8 cellular contexts compared by ENCODE assay signal in the genomic region with DNA sequence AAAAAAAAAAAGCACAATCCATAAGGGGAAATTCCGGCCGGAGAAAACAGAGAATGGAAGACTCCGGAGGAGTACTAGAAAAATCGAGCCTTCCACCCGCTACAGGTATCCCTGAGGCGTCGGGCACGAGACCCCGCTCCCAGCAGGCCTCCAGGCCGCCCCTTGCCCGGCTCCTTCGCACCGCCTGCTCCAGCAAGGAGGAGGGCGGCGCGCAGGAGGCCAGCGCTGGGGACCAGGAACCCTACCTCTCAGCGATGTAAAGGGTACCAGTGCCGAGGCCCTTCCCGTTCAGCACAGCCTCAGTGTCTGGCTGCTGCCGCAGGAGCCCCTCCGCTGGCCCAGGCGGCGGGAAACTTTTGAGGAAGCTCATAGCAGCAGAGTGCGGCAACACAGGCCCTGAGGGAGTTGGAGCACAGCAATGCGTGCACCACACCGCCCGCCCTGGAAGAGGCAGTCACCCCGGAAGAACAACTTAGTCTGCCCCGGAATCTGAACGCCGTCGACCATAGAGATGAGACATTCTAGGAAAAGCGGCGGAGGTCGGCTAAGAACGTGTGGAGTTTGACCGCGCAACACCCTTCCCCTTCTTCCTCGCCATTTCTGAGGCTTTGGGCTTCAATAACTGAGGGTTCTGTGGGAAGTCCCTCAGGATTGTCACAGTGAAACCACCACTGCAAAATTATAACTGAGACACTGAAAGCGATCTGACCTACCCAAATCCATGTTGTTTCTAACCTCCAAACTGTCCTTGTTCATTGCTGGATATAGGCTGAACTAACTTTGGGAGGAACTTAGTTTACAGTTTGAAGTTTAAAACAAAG. TPM values are rescaled to one million over a fixed set of nuclear protein-coding genes. Genes with fewer than 3 reads are reported as not detected.
DNase-seq lines count a peak whose midpoint lies in the region; ATAC-seq and TF ChIP-seq lines count a peak whose summit lies in the region.

A gene with protein sequence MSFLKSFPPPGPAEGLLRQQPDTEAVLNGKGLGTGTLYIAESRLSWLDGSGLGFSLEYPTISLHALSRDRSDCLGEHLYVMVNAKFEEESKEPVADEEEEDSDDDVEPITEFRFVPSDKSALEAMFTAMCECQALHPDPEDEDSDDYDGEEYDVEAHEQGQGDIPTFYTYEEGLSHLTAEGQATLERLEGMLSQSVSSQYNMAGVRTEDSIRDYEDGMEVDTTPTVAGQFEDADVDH (minus strand): TSS at position 450 of the 821 bp plus-strand sequence. CDS start 80 bp downstream, at position 370.

- peak within 1 kb of the TSS; percentile 88 for H3K4me2 ChIP-seq in BLaER1

- peak in 1 of 2 donors; percentile 48 for TF ChIP-seq RAD21 in liver (IDR thresholded peaks at IDR 0.05)

- H3K4me3 ChIP-seq in BLaER1 (peak within 1 kb of the TSS; percentile 96), liver (ENCODE audit: low read depth in 1 of 3, low read length in 3 of 3) (peak within 1 kb of the TSS; percentile 67 to 99 (median 85))

- DNase-seq in NCI-H69 (lab: John Stamatoyannopoulos, UW) = peak; percentile 98
- DNase-seq in activated CD4-positive, alpha-beta T cell treated with anti-CD3 and anti-CD28 coated beads, Interleukin-2, amount 50 U/mL, for 4 hours = peak; percentile 71
- DNase-seq in dermis microvascular lymphatic vessel endothelial cell (ENCODE audit: low read depth in 2 of 2) = peak; percentile 61 to 89
- peak; percentile 85 for DNase-seq in stimulated activated CD4-positive, alpha-beta T cell treated with anti-CD3 and anti-CD28 coated beads, Interleukin-4, amount 100 ng/mL, for 24 hours

- H3K9me3 ChIP-seq in BLaER1 (peaks cover 28% of the 10 kb centered on the region), liver (ENCODE audit: control insufficient read depth in 4 of 4, low read length in 3 of 4) (no peaks in the 10 kb centered on the region)

- H3K9ac ChIP-seq in BLaER1 (peak within 1 kb of the TSS; percentile 94), liver (ENCODE audit: low read depth in 1 of 2, low read length in 2 of 2) (peak within 1 kb of the TSS; percentile 39 to 95)

- peaks cover 25% of the 10 kb centered on the region for H3K4me1 ChIP-seq in BLaER1
- peaks cover 1 to 36% (median 20%) of the 10 kb centered on the region in 4 donors for H3K4me1 ChIP-seq in liver (ENCODE audit: control insufficient read depth in 4 of 4, insufficient read depth in 4 of 4, low read length in 3 of 4)

- H3K27ac ChIP-seq in BLaER1 (peak within 1 kb of the TSS; percentile 95), liver (ENCODE audit: low read depth in 1 of 2, low read length in 2 of 2) (peak within 1 kb of the TSS; percentile 82 to 85)

- H3K27me3 ChIP-seq in BLaER1 (no peaks in the 10 kb centered on the region), liver (ENCODE audit: control insufficient read depth in 4 of 4, insufficient read depth in 4 of 4, low read length in 3 of 4) (no peaks in the 10 kb centered on the region)

- H3K36me3 ChIP-seq in BLaER1 (peaks cover 25% of the 10 kb centered on the region), liver (ENCODE audit: control insufficient read depth in 4 of 4, insufficient read depth in 3 of 4, low read depth in 1 of 4, low read length in 3 of 4) (peaks cover 0 to 3% (median 0%) of the 10 kb centered on the region in 4 donors)

- under 1% methylated on average over 41 of the region's 41 CpGs for WGBS in liver

- peak; percentile 94 for ATAC-seq in GM19324 (IDR thresholded peaks at IDR 0.05; ENCODE audit: low FRiP score, unreplicated experiment)
- peak; percentile 89 for ATAC-seq in HG03520 (IDR thresholded peaks at IDR 0.05; ENCODE audit: unreplicated experiment)

- H4K20me1 ChIP-seq in BLaER1 = no peaks in the 10 kb centered on the region

- TF ChIP-seq CTCF in liver (IDR thresholded peaks at IDR 0.05; ENCODE audit: low read depth, low read length, missing input control) = no peak

TF ChIP-seq in liver, 16 proteins besides CTCF, POLR2A, EP300 and RAD21:
- no peak for TF ChIP-seq JUND (IDR thresholded peaks at IDR 0.05)
- TF ChIP-seq RXRA (IDR thresholded peaks at IDR 0.05) = peak; percentile 50 to 82
- TF ChIP-seq HNF4G (IDR thresholded peaks at IDR 0.05) = peak; percentile 38
- TF ChIP-seq TAF1 (conservative IDR thresholded peaks at IDR 0.05) = peak; percentile 95
- TF ChIP-seq YY1 (IDR thresholded peaks at IDR 0.05) = peak; percentile 93
- peak; percentile 44 for TF ChIP-seq SP1 (IDR thresholded peaks at IDR 0.05)
- no peak for TF ChIP-seq FOXA1 (IDR thresholded peaks at IDR 0.05)
- TF ChIP-seq, protein P1, sequence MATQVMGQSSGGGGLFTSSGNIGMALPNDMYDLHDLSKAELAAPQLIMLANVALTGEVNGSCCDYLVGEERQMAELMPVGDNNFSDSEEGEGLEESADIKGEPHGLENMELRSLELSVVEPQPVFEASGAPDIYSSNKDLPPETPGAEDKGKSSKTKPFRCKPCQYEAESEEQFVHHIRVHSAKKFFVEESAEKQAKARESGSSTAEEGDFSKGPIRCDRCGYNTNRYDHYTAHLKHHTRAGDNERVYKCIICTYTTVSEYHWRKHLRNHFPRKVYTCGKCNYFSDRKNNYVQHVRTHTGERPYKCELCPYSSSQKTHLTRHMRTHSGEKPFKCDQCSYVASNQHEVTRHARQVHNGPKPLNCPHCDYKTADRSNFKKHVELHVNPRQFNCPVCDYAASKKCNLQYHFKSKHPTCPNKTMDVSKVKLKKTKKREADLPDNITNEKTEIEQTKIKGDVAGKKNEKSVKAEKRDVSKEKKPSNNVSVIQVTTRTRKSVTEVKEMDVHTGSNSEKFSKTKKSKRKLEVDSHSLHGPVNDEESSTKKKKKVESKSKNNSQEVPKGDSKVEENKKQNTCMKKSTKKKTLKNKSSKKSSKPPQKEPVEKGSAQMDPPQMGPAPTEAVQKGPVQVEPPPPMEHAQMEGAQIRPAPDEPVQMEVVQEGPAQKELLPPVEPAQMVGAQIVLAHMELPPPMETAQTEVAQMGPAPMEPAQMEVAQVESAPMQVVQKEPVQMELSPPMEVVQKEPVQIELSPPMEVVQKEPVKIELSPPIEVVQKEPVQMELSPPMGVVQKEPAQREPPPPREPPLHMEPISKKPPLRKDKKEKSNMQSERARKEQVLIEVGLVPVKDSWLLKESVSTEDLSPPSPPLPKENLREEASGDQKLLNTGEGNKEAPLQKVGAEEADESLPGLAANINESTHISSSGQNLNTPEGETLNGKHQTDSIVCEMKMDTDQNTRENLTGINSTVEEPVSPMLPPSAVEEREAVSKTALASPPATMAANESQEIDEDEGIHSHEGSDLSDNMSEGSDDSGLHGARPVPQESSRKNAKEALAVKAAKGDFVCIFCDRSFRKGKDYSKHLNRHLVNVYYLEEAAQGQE (IDR thresholded peaks at IDR 0.05) = peak; percentile 77
- peak; percentile 40 to 78 for TF ChIP-seq HNF4A (conservative IDR thresholded peaks at IDR 0.05)
- TF ChIP-seq FOXA2 (IDR thresholded peaks at IDR 0.05) = no peak
- TF ChIP-seq, protein P2, sequence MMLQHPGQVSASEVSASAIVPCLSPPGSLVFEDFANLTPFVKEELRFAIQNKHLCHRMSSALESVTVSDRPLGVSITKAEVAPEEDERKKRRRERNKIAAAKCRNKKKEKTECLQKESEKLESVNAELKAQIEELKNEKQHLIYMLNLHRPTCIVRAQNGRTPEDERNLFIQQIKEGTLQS (IDR thresholded peaks at IDR 0.05) = peak; percentile 11
- TF ChIP-seq, protein P3, sequence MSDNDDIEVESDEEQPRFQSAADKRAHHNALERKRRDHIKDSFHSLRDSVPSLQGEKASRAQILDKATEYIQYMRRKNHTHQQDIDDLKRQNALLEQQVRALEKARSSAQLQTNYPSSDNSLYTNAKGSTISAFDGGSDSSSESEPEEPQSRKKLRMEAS (IDR thresholded peaks at IDR 0.05) = peak; percentile 36
- TF ChIP-seq NR2F2 (IDR thresholded peaks at IDR 0.05) = peak; percentile 37
- peak; percentile 82 to 97 for TF ChIP-seq GABPA (IDR thresholded peaks at IDR 0.05 in 1 of 2, conservative IDR thresholded peaks at IDR 0.05 in 1 of 2)
- TF ChIP-seq, protein P4, sequence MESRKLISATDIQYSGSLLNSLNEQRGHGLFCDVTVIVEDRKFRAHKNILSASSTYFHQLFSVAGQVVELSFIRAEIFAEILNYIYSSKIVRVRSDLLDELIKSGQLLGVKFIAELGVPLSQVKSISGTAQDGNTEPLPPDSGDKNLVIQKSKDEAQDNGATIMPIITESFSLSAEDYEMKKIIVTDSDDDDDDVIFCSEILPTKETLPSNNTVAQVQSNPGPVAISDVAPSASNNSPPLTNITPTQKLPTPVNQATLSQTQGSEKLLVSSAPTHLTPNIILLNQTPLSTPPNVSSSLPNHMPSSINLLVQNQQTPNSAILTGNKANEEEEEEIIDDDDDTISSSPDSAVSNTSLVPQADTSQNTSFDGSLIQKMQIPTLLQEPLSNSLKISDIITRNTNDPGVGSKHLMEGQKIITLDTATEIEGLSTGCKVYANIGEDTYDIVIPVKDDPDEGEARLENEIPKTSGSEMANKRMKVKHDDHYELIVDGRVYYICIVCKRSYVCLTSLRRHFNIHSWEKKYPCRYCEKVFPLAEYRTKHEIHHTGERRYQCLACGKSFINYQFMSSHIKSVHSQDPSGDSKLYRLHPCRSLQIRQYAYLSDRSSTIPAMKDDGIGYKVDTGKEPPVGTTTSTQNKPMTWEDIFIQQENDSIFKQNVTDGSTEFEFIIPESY (IDR thresholded peaks at IDR 0.05) = no peak
- TF ChIP-seq EGR1 (IDR thresholded peaks at IDR 0.05; ENCODE audit: low read depth in 2 of 2) = no peak
TF ChIP-seq in liver: peak in this region for 11.

RNA-seq across cellular contexts. Expression of the gene that starts here (rescaled TPM):
- total RNA-seq in dermis microvascular lymphatic vessel endothelial cell = 110 and 117 TPM in 2 replicates
- 10 to 100 TPM; 53.5 to 92.8 TPM for total RNA-seq in liver
- polyA plus RNA-seq in liver = 10 to 100 TPM; 40.4 to 87.5 TPM

Comparison
In these comparisons a context has a peak if more than half of its experiments do, and no peak if none do; other contexts are left out.
1. Peak in every context shown above with its lines: DNase-seq, ATAC-seq, H3K4me3 ChIP-seq and H3K27ac ChIP-seq.